21 cellular contexts compared by ENCODE assay signal in the genomic region with DNA sequence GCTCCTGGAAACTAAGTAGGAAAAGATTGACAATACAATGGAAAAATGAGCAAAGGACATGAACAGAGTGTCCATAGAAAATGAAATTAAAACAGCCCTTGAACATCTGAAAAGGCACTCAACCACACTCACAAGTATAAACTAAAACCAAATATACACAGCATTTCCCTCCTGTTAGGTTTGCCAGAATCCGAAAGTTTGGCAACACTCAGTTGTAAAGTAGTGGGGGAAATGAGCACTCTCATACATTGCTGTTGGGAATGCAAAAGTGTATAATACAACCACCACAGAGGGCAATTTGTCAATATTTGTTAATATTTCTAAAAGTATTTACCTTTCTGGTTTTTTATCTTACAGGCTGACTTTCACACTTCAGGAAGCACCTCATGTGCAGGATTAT.
"Had no signal": no experiment of that assay in that cellular context is flagged by ENCODE, and none has a peak within 500 bp of the region (broad histone marks: within the 10 kb centered on the region; RNA-seq: fewer than 3 reads in every experiment).

No MANE protein-coding gene starts in this region.

- DNase-seq: KBM-7, MV-4-11, NCI-H1092, NCI-H1105 treated with DMSO at 0.1 percent for 48 hours, NCI-H1417 treated with DMSO at 0.1 percent for 48 hours, NCI-H187, NCI-H2029, NCI-H2081 treated with DMSO at 0.1 percent for 48 hours, NCI-H2171, NCI-H226, NCI-H446, NCI-H510A treated with DMSO at 0.1 percent for 48 hours, NCI-H526, NCI-H82, Right ventricle myocardium superior, RPMI8226, SIG-M5 had no signal

- H3K4me3 ChIP-seq: SJSA1, SK-N-MC had no signal

- H3K27ac ChIP-seq: SJSA1, SK-N-MC had no signal

- H3K27me3 ChIP-seq: SJSA1 had no signal

- ATAC-seq: HepG2 had no signal

- FAIRE-seq: RCC 7860 had no signal

- H3K4me1 ChIP-seq: SJSA1 had no signal

- H3K36me3 ChIP-seq: SJSA1 had no signal

- H3K9me3 ChIP-seq: SJSA1 had no signal
